In the genomic region with DNA sequence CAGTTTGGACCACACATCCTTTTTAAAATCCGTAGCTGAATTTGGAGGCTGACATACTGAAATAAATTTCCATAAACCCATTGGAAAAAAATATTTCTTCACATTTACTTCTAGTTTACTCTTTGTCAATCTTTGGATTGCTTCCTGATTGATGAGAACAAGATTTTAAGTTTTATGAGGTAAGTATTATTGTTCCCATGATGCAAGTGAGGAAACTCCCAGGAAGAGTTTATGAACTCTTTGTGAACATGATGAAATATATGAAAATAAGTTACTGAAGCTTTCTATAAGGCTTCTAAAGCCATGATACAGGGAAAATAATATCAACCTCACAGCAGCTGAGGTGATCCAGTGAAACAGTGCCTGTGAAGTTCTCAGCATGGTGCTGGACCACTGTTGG, we compare ENCODE assay signal across 29 cellular contexts.
"Had no signal": no experiment of that assay in that cellular context is flagged by ENCODE, and none has a peak within 500 bp of the region (broad histone marks: within the 10 kb centered on the region; RNA-seq: fewer than 3 reads in every experiment).

No MANE protein-coding gene starts in this region.

- H3K4me1 ChIP-seq: adrenal gland had no signal

- ATAC-seq: activated CD4-positive, alpha-beta T cell treated with anti-CD3 and anti-CD28 coated beads for 36 hours; activated T-cell treated with anti-CD3 and anti-CD28 coated beads, Interleukin-2, amount 50 U/mL, for 72 hours; K562; PC-3; Right ventricle myocardium inferior; T-cell had no signal

- H3K36me3 ChIP-seq: adrenal gland had no signal

- DNase-seq: activated CD4-positive, alpha-beta memory T cell treated with anti-CD3 and anti-CD28 coated beads, Interleukin-2, amount 10 ng/mL, durations not matched to agents 7 days and 5 days; activated CD4-positive, alpha-beta T cell treated with anti-CD3 and anti-CD28 coated beads for 36 hours; activated CD4-positive, alpha-beta T cell treated with anti-CD3 and anti-CD28 coated beads, Interleukin-2, amount 50 U/mL, for 1 hour; activated CD4-positive, CD25-positive, alpha-beta regulatory T cell; activated gamma-delta T cell treated with Interleukin-2 at 50 U/mL for 16 hours; activated naive CD4-positive, alpha-beta T cell treated with anti-CD3 and anti-CD28 coated beads, Interleukin-2, amount 10 ng/mL, durations not matched to agents 7 days and 5 days; activated naive CD8-positive, alpha-beta T cell treated with anti-CD3 and anti-CD28 coated beads for 36 hours; activated T-cell treated with anti-CD3 and anti-CD28 coated beads for 4 hours; activated T-cell treated with anti-CD3 and anti-CD28 coated beads, Interleukin-2, amount 50 U/mL, for 72 hours; adrenal gland; anterior cingulate cortex; Karpas-422; MM.1S; NCI-H1105; NCI-H1436; NCI-H1694 treated with DMSO at 0.1 percent for 48 hours; NCI-H2029 treated with DMSO at 0.1 percent for 48 hours; NCI-H345; NCI-H510A; NCI-H526 treated with DMSO at 0.1 percent for 48 hours; NCI-H82; PC-3; T-cell; T-helper 2 cell; T1000 had no signal

- H3K4me3 ChIP-seq: adrenal gland, K562, SK-N-MC had no signal

- H3K9me3 ChIP-seq: adrenal gland had no signal

- H3K27me3 ChIP-seq: adrenal gland had no signal

- H3K27ac ChIP-seq: adrenal gland, SK-N-MC, VCaP had no signal
